Comparison of ENCODE assay signal across 17 cellular contexts in genomic region chr3:10956991-10957390, GRCh38. TPM values are rescaled to one million over a fixed set of nuclear protein-coding genes. Genes with fewer than 3 reads are reported as not detected.
"Had no signal": no experiment of that assay in that cellular context is flagged by ENCODE, and none has a peak within 500 bp of the region (broad histone marks: within the 10 kb centered on the region; RNA-seq: fewer than 3 reads in every experiment).

No MANE protein-coding gene starts in this region.

- H3K4me3 ChIP-seq: pancreas, upper lobe of left lung had no signal

- H3K27me3 ChIP-seq: pancreas, upper lobe of left lung had no signal

- H3K9me3 Mint-ChIP-seq: activated naive CD8-positive, alpha-beta T cell treated with anti-CD3 and anti-CD28 coated beads, Interleukin-2, amount 50 U/mL, for 24 hours; activated T-helper 1 cell treated with anti-CD3 and anti-CD28 coated beads, Interleukin-12 subunit alpha, Interleukin-12 subunit beta, Interleukin-2, Interleukin-4 antibody, amounts not matched to agents 30 ng/mL and 10 ng/mL and 1 ng/mL, durations not matched to agents 14 hours and 24 hours and 36 hours; dendritic cell treated with granulocyte-macrophage colony-stimulating factor and Interleukin-4, amounts not matched to agents 40 ng/mL and 50 ng/mL, for 4 days; memory B cell; stimulated activated effector memory CD8-positive, alpha-beta T cell treated with anti-CD3 and anti-CD28 coated beads, Interleukin-12 subunit alpha, Interleukin-12 subunit beta, amount 100 ng/mL, for 72 hours had no signal

- H3K36me3 ChIP-seq: pancreas, upper lobe of left lung had no signal

- H3K27ac Mint-ChIP-seq: activated CD8-positive, alpha-beta T cell treated with anti-CD3 and anti-CD28 coated beads, Interleukin-2, amount 10 ng/mL, durations not matched to agents 7 days and 5 days; activated naive CD8-positive, alpha-beta T cell treated with anti-CD3 and anti-CD28 coated beads, Interleukin-2, amount 50 U/mL, for 24 hours; activated T-helper 1 cell treated with anti-CD3 and anti-CD28 coated beads, Interleukin-12 subunit alpha, Interleukin-12 subunit beta, Interleukin-2, Interleukin-4 antibody, amounts not matched to agents 30 ng/mL and 10 ng/mL and 1 ng/mL, durations not matched to agents 14 hours and 24 hours and 36 hours; dendritic cell treated with granulocyte-macrophage colony-stimulating factor and Interleukin-4, amounts not matched to agents 40 ng/mL and 50 ng/mL, for 4 days; memory B cell; stimulated activated effector memory CD8-positive, alpha-beta T cell treated with anti-CD3 and anti-CD28 coated beads, Interleukin-12 subunit alpha, Interleukin-12 subunit beta, amount 100 ng/mL, for 72 hours had no signal

- H3K9me3 ChIP-seq: pancreas, SK-N-SH, upper lobe of left lung had no signal

- ATAC-seq: activated CD8-positive, alpha-beta T cell treated with anti-CD3 and anti-CD28 coated beads, Interleukin-2, amount 10 ng/mL, durations not matched to agents 7 days and 5 days; activated naive CD8-positive, alpha-beta T cell treated with anti-CD3 and anti-CD28 coated beads, Interleukin-2, amount 50 U/mL, for 24 hours; pancreas; stimulated activated effector memory CD8-positive, alpha-beta T cell treated with anti-CD3 and anti-CD28 coated beads, Interleukin-12 subunit alpha, Interleukin-12 subunit beta, amount 100 ng/mL, for 72 hours had no signal

- H3K36me3 Mint-ChIP-seq: memory B cell; stimulated activated effector memory CD8-positive, alpha-beta T cell treated with anti-CD3 and anti-CD28 coated beads, Interleukin-12 subunit alpha, Interleukin-12 subunit beta, amount 100 ng/mL, for 72 hours had no signal

- H3K4me1 Mint-ChIP-seq: activated naive CD8-positive, alpha-beta T cell treated with anti-CD3 and anti-CD28 coated beads, Interleukin-2, amount 50 U/mL, for 24 hours; memory B cell; stimulated activated effector memory CD8-positive, alpha-beta T cell treated with anti-CD3 and anti-CD28 coated beads, Interleukin-12 subunit alpha, Interleukin-12 subunit beta, amount 100 ng/mL, for 72 hours had no signal

- H3K27ac ChIP-seq: pancreas had no signal

- H3K4me3 Mint-ChIP-seq: activated CD8-positive, alpha-beta T cell treated with anti-CD3 and anti-CD28 coated beads, Interleukin-2, amount 10 ng/mL, durations not matched to agents 7 days and 5 days; activated naive CD8-positive, alpha-beta T cell treated with anti-CD3 and anti-CD28 coated beads, Interleukin-2, amount 50 U/mL, for 24 hours; activated T-helper 1 cell treated with anti-CD3 and anti-CD28 coated beads, Interleukin-12 subunit alpha, Interleukin-12 subunit beta, Interleukin-2, Interleukin-4 antibody, amounts not matched to agents 30 ng/mL and 10 ng/mL and 1 ng/mL, durations not matched to agents 14 hours and 24 hours and 36 hours; dendritic cell treated with granulocyte-macrophage colony-stimulating factor and Interleukin-4, amounts not matched to agents 40 ng/mL and 50 ng/mL, for 4 days; memory B cell; stimulated activated effector memory CD8-positive, alpha-beta T cell treated with anti-CD3 and anti-CD28 coated beads, Interleukin-12 subunit alpha, Interleukin-12 subunit beta, amount 100 ng/mL, for 72 hours had no signal

- DNase-seq: activated CD4-positive, alpha-beta T cell treated with anti-CD3 and anti-CD28 coated beads for 4 hours; activated CD8-positive, alpha-beta memory T cell treated with anti-CD3 and anti-CD28 coated beads, Interleukin-2, amount 50 U/mL, for 48 hours; activated CD8-positive, alpha-beta T cell treated with anti-CD3 and anti-CD28 coated beads, Interleukin-2, amount 10 ng/mL, durations not matched to agents 7 days and 5 days; activated naive CD4-positive, alpha-beta T cell; activated naive CD8-positive, alpha-beta T cell treated with anti-CD3 and anti-CD28 coated beads, Interleukin-2, amount 50 U/mL, for 24 hours; central memory CD4-positive, alpha-beta T cell; erythroblast; SK-N-SH; T-helper 1 cell; upper lobe of left lung had no signal

- H3K4me1 ChIP-seq: pancreas had no signal

RNA-seq across cellular contexts. Expression of gene SLC6A1, which starts 35.6 kb away (rescaled TPM):
- total RNA-seq: activated CD8-positive, alpha-beta T cell treated with anti-CD3 and anti-CD28 coated beads, Interleukin-2, amount 10 ng/mL, durations not matched to agents 7 days and 5 days; activated T-helper 1 cell treated with anti-CD3 and anti-CD28 coated beads, Interleukin-12 subunit alpha, Interleukin-12 subunit beta, Interleukin-2, Interleukin-4 antibody, amounts not matched to agents 30 ng/mL and 10 ng/mL and 1 ng/mL, durations not matched to agents 14 hours and 24 hours and 36 hours; glomerular endothelial cell; renal cortical epithelial cell had no signal
- polyA plus RNA-seq: SK-N-SH had no signal
